ENCODE assay signal across 22 cellular contexts in the genomic region with DNA sequence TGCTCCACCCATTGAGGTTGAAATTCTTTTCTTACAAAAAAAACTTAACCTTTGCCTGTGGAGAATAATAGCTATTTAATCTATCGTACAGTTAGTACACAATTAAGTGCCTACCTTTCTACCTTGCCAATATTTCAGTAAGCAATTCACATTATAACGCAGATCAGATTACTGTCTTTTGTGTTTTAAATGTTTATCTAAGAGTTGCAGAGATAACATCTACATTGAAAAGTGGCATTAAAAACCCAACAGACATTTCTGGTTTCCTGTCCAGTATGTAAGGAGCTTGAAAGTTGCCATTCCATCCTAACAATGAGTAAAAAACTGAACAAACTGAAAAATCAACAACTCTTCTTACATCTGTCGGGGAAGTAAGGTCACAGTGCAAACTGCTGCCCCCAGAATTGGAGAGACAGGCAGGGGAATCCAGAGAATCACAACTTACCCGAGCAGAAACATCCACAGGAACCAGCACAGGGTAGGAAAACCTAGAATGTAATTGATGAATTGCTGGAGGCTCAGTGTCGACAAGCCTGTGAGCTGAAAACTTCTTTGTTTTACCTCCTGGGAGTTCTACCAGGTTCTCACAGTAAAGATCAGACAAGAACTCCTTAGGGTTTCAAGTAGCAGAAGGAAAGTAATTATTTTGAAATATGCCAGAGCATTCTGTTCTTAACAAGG. TPM values are rescaled to one million over a fixed set of nuclear protein-coding genes. Genes with fewer than 3 reads are reported as not detected.
DNase-seq lines count a peak whose midpoint lies in the region; ATAC-seq, FAIRE-seq and TF ChIP-seq lines count a peak whose summit lies in the region.
"Had no signal": no experiment of that assay in that cellular context is flagged by ENCODE, and none has a peak within 500 bp of the region (broad histone marks: within the 10 kb centered on the region; RNA-seq: fewer than 3 reads in every experiment).

No MANE protein-coding gene starts in this region.

- no peak overlapping the region for H3K4me3 Mint-ChIP-seq in astrocyte (ENCODE audit: unreplicated experiment)
- H3K4me3 Mint-ChIP-seq in nephron progenitor cell: no peak overlapping the region
- H3K4me3 Mint-ChIP-seq: activated B cell treated with CpG ODN at 0.5 μM for 24 hours had no signal

- CTCF ChIA-PET in HEK293 (lab: Yijun Ruan, JAX): interaction anchor here (0.6 to 1.2 kb wide), 3 partner anchors 47 to 132 kb away, joined by 3 to 5 read pairs (median 4); no protein-coding TSS in a partner anchor

- no peaks in the 10 kb centered on the region for H3K79me2 ChIP-seq in astrocyte (ENCODE audit: insufficient read depth, low read length)

- H3K4me3 ChIP-seq in HEK293 (ENCODE audit: low read depth, low read length) (no peak overlapping the region), astrocyte (ENCODE audit: insufficient read depth, low read depth, low read length) (no peak overlapping the region)
- H3K4me3 ChIP-seq: coronary artery, esophagus muscularis mucosa, transverse colon had no signal

- H2AFZ ChIP-seq in astrocyte (ENCODE audit: low read depth, low read length): no peak overlapping the region

- H3K9me3 ChIP-seq in HEK293 (ENCODE audit: control insufficient read depth, insufficient read depth, low read depth, low read length) (no peaks in the 10 kb centered on the region; the same call in 1 of the 2 replicates), astrocyte (ENCODE audit: insufficient read depth, low read depth, low read length) (no peaks in the 10 kb centered on the region)
- H3K9me3 ChIP-seq: transverse colon had no signal

- POLR2A ChIA-PET in HEK293 (lab: Yijun Ruan, JAX): interaction anchor here (1.7 kb wide), 1 partner anchor 28 kb away, joined by 3 read pairs; a partner anchor contains a TSS

- no peaks in the 10 kb centered on the region for H3K36me3 ChIP-seq in HEK293 (ENCODE audit: control insufficient read depth in 2 of 2, insufficient read depth in 1 of 2, low read length in 2 of 2)
- H3K36me3 ChIP-seq in astrocyte (ENCODE audit: insufficient read depth, low read length): no peaks in the 10 kb centered on the region
- H3K36me3 ChIP-seq: esophagus muscularis mucosa, transverse colon had no signal

- DNase-seq in NCI-H2029 treated with DMSO at 0.1 percent for 48 hours (lab: John Stamatoyannopoulos, UW): peak; percentile 1
- DNase-seq in astrocyte (ENCODE audit: low read depth): peak; percentile 17
- DNase-seq in nephron progenitor cell: peak; percentile 6
- DNase-seq in medulla oblongata (ENCODE audit: extremely low spot score): no peak
- no peak for DNase-seq in activated T-cell treated with anti-CD3 and anti-CD28 coated beads, Interleukin-2, amount 50 U/mL, for 1 hour
- DNase-seq: activated B cell treated with CpG ODN at 0.5 μM for 24 hours; amygdala; hypothalamus; left ventricle myocardium superior; MM.1S; naive thymus-derived CD8-positive, alpha-beta T cell; NCI-H345; right cardiac atrium; stimulated activated CD4-positive, alpha-beta T cell treated with anti-CD3 and anti-CD28 coated beads, Interleukin-2, amount 100 ng/mL, for 48 hours; SW 1271; transverse colon had no signal

- no peak for ATAC-seq in HG02623 (IDR thresholded peaks at IDR 0.05; ENCODE audit: unreplicated experiment)
- ATAC-seq: left ventricle myocardium superior; naive thymus-derived CD8-positive, alpha-beta T cell; Panc1; right cardiac atrium had no signal

- H3K27me3 ChIP-seq in astrocyte (ENCODE audit: insufficient read depth, low read length): no peaks in the 10 kb centered on the region
- H3K27me3 ChIP-seq: esophagus muscularis mucosa, transverse colon had no signal

- H3K9me3 Mint-ChIP-seq in astrocyte (ENCODE audit: unreplicated experiment) (peaks cover under 1% of the 10 kb centered on the region), nephron progenitor cell (peaks cover 33% of the 10 kb centered on the region)

- H3K27me3 Mint-ChIP-seq in astrocyte (ENCODE audit: low read depth, unreplicated experiment) (no peaks in the 10 kb centered on the region), nephron progenitor cell (ENCODE audit: low read depth, poor library complexity) (no peaks in the 10 kb centered on the region)
- H3K27me3 Mint-ChIP-seq: activated B cell treated with CpG ODN at 0.5 μM for 24 hours had no signal

- H3K9ac ChIP-seq in astrocyte (ENCODE audit: low read length): no peak overlapping the region

- FAIRE-seq in astrocyte (lab: Jason Lieb, UNC): no peak

- H3K27ac Mint-ChIP-seq in astrocyte (ENCODE audit: unreplicated experiment): no peak overlapping the region
- peak overlapping the region; percentile 99 for H3K27ac Mint-ChIP-seq in nephron progenitor cell
- H3K27ac Mint-ChIP-seq: activated B cell treated with CpG ODN at 0.5 μM for 24 hours had no signal

- peaks cover 15% of the 10 kb centered on the region for H3K4me1 ChIP-seq in HEK293 (ENCODE audit: control insufficient read depth, insufficient read depth, low read length)
- H3K4me1 ChIP-seq in astrocyte (ENCODE audit: insufficient read depth, low read length): no peaks in the 10 kb centered on the region
- H3K4me1 ChIP-seq: esophagus muscularis mucosa, transverse colon had no signal

- no peak overlapping the region for H3K4me2 ChIP-seq in astrocyte (ENCODE audit: low read length)

- TF ChIP-seq CTCF in HEK293 (tag by site-specific recombination; IDR thresholded peaks at IDR 0.05) (no peak), astrocyte (IDR thresholded peaks at IDR 0.05; ENCODE audit: insufficient read depth, low read depth, low read length) (no peak), nephron progenitor cell (IDR thresholded peaks at IDR 0.05) (no peak)

- H3K4me1 Mint-ChIP-seq in astrocyte (ENCODE audit: low read depth, unreplicated experiment) (peaks cover 8% of the 10 kb centered on the region), nephron progenitor cell (peaks cover 31% of the 10 kb centered on the region)
- H3K4me1 Mint-ChIP-seq: activated B cell treated with CpG ODN at 0.5 μM for 24 hours had no signal

- H3K36me3 Mint-ChIP-seq in astrocyte (ENCODE audit: low read depth, unreplicated experiment) (no peaks in the 10 kb centered on the region), nephron progenitor cell (ENCODE audit: low read depth) (peaks cover 20% of the 10 kb centered on the region)

- H3K27ac ChIP-seq in HEK293 (ENCODE audit: extremely low read depth, low read depth, low read length): peak overlapping the region; percentile 66
- H3K27ac ChIP-seq in astrocyte (ENCODE audit: low read depth, low read length): no peak overlapping the region
- H3K27ac ChIP-seq: C4-2B, coronary artery, esophagus muscularis mucosa, transverse colon had no signal

- no peaks in the 10 kb centered on the region for H4K20me1 ChIP-seq in astrocyte (ENCODE audit: insufficient read depth, low read length)

TF ChIP-seq in HEK293, 187 proteins besides CTCF, POLR2A, EP300 and RAD21 (continues in another document):
- TF ChIP-seq, protein P1, sequence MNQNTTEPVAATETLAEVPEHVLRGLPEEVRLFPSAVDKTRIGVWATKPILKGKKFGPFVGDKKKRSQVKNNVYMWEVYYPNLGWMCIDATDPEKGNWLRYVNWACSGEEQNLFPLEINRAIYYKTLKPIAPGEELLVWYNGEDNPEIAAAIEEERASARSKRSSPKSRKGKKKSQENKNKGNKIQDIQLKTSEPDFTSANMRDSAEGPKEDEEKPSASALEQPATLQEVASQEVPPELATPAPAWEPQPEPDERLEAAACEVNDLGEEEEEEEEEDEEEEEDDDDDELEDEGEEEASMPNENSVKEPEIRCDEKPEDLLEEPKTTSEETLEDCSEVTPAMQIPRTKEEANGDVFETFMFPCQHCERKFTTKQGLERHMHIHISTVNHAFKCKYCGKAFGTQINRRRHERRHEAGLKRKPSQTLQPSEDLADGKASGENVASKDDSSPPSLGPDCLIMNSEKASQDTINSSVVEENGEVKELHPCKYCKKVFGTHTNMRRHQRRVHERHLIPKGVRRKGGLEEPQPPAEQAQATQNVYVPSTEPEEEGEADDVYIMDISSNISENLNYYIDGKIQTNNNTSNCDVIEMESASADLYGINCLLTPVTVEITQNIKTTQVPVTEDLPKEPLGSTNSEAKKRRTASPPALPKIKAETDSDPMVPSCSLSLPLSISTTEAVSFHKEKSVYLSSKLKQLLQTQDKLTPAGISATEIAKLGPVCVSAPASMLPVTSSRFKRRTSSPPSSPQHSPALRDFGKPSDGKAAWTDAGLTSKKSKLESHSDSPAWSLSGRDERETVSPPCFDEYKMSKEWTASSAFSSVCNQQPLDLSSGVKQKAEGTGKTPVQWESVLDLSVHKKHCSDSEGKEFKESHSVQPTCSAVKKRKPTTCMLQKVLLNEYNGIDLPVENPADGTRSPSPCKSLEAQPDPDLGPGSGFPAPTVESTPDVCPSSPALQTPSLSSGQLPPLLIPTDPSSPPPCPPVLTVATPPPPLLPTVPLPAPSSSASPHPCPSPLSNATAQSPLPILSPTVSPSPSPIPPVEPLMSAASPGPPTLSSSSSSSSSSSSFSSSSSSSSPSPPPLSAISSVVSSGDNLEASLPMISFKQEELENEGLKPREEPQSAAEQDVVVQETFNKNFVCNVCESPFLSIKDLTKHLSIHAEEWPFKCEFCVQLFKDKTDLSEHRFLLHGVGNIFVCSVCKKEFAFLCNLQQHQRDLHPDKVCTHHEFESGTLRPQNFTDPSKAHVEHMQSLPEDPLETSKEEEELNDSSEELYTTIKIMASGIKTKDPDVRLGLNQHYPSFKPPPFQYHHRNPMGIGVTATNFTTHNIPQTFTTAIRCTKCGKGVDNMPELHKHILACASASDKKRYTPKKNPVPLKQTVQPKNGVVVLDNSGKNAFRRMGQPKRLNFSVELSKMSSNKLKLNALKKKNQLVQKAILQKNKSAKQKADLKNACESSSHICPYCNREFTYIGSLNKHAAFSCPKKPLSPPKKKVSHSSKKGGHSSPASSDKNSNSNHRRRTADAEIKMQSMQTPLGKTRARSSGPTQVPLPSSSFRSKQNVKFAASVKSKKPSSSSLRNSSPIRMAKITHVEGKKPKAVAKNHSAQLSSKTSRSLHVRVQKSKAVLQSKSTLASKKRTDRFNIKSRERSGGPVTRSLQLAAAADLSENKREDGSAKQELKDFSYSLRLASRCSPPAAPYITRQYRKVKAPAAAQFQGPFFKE (tag by site-specific recombination; IDR thresholded peaks at IDR 0.05; ENCODE audit: borderline replicate concordance): no peak
- TF ChIP-seq GLIS1 (tag by site-specific recombination; IDR thresholded peaks at IDR 0.05): 0 out of 2 replicates have a peak, but pooled peaks have one; percentile 58
- peak; percentile 20; the same call in 1 of the 2 replicates for TF ChIP-seq OSR2 (tag by site-specific recombination; IDR thresholded peaks at IDR 0.05)
- no peak for TF ChIP-seq SP3 (tag by site-specific recombination; IDR thresholded peaks at IDR 0.05)

RNA-seq across cellular contexts. Expression of a gene that starts 27.3 kb away (rescaled TPM):
- total RNA-seq in astrocyte: 84.5 and 99.4 TPM in 2 replicates

Comparison
In these comparisons a context has a peak if more than half of its experiments do, and no peak if none do; other contexts are left out.
1. DNase-seq: peak in NCI-H2029 treated with DMSO at 0.1 percent for 48 hours (single experiment), astrocyte (single experiment) and nephron progenitor cell (single experiment); none in medulla oblongata (single experiment) and activated T-cell treated with anti-CD3 and anti-CD28 coated beads, Interleukin-2, amount 50 U/mL, for 1 hour (single experiment).